Comparison of ENCODE assay signal across 1 cellular context in the genomic region with DNA sequence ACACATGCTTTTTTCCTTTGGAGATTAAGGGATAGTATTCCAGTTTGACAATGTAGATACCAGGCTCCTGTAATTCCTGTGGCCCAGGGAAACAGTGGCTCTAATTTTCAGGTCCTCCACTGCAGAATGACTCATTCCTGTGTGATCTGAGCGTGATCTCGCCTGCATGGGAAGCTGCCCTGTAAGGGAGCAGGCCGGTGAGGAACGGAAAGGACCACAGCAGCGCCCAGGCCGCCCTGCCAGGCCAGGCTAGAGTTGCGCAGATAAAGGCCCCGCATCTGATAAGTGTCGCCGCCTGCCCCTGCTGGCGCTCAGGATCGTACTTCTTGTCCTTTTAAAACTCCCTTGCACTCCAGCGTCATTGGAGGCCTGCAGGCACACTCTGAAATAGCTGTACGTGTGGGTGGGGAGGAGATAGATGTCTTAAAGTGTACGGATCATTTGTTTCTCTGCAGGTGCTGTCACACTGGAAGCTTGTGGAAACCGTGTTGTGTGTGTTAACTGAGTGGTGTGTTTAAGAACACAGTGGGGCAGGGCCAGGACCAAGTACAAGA.
TF ChIP-seq lines count a peak whose summit lies in the region.

No MANE protein-coding gene starts in this region.

TF ChIP-seq in SK-N-SH, 30 proteins besides CTCF, POLR2A, EP300 and RAD21 (continued from another document):
- TF ChIP-seq SMC3 (IDR thresholded peaks at IDR 0.05; ENCODE audit: low read depth, low read length) (peak; percentile 31; the same call in 1 of the 2 replicates), NRF1 (IDR thresholded peaks at IDR 0.05; ENCODE audit: low read depth, low read length) (peak; percentile 13; the same call in 1 of the 2 replicates), PBX3 (IDR thresholded peaks at IDR 0.05) (peak; percentile 28; the same call in 1 of the 2 replicates), RCOR1 (IDR thresholded peaks at IDR 0.05; ENCODE audit: low read length) (peak; percentile 76), MEF2A (IDR thresholded peaks at IDR 0.05; ENCODE audit: borderline replicate concordance, low read depth) (no peak), GATA2 (CRISPR knock-in tag; IDR thresholded peaks at IDR 0.05) (peak; percentile 96), FOXJ3 (CRISPR knock-in tag; IDR thresholded peaks at IDR 0.05) (peak; percentile 77), SIN3A (IDR thresholded peaks at IDR 0.05; ENCODE audit: borderline replicate concordance, low read depth, low read length) (no peak), MXI1 (IDR thresholded peaks at IDR 0.05; ENCODE audit: low read depth, low read length) (peak; percentile 72; the same call in 1 of the 2 replicates), FOSL2 (IDR thresholded peaks at IDR 0.05; ENCODE audit: borderline replicate concordance, low read depth) (peak; percentile 93), FOXM1 (IDR thresholded peaks at IDR 0.05; ENCODE audit: low read depth) (no peak), TAF1 (IDR thresholded peaks at IDR 0.05; ENCODE audit: borderline replicate concordance, low read depth, low read length) (peak; percentile 14; the same call in 1 of the 2 replicates), ELF1 (IDR thresholded peaks at IDR 0.05) (no peak), NFIC (IDR thresholded peaks at IDR 0.05; ENCODE audit: borderline replicate concordance) (peak; percentile 37; the same call in 1 of the 2 replicates), GABPA (IDR thresholded peaks at IDR 0.05; ENCODE audit: low read depth) (no peak; the same call in 1 of the 2 replicates), IRF3 (IDR thresholded peaks at IDR 0.05; ENCODE audit: low read depth, low read length) (no peak)
- TF ChIP-seq, protein P1, sequence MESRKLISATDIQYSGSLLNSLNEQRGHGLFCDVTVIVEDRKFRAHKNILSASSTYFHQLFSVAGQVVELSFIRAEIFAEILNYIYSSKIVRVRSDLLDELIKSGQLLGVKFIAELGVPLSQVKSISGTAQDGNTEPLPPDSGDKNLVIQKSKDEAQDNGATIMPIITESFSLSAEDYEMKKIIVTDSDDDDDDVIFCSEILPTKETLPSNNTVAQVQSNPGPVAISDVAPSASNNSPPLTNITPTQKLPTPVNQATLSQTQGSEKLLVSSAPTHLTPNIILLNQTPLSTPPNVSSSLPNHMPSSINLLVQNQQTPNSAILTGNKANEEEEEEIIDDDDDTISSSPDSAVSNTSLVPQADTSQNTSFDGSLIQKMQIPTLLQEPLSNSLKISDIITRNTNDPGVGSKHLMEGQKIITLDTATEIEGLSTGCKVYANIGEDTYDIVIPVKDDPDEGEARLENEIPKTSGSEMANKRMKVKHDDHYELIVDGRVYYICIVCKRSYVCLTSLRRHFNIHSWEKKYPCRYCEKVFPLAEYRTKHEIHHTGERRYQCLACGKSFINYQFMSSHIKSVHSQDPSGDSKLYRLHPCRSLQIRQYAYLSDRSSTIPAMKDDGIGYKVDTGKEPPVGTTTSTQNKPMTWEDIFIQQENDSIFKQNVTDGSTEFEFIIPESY (IDR thresholded peaks at IDR 0.05; ENCODE audit: borderline replicate concordance, low read depth), result no peak
TF ChIP-seq in SK-N-SH: peak in this region for 13.
